ENCODE assay signal across 1 cellular context in the genomic region with DNA sequence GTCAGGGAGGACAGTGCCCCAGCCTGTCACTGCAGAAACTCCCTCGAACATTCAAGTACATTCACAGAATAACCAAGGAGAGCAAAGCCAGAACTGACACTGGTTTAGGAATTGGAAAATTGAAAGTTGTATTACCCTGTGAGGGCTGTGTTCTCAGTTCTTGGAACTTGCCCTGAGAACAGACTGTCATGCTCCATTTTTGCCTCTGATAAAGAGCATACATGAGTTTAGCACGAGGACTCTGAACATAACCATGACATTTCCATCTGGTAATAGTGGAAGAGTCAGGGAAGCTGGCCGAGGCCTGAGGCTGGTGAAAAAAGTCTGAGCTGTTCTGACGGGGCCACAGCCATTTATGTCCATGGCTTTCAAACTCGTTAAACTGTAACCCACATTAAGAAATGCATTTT.
TF ChIP-seq lines count a peak whose summit lies in the region.

No MANE protein-coding gene starts in this region.

TF ChIP-seq in K562, 482 proteins besides CTCF, POLR2A, EP300 and RAD21:
- TF ChIP-seq MCM7 (IDR thresholded peaks at IDR 0.05) (no peak), L3MBTL2 (IDR thresholded peaks at IDR 0.05) (peak; percentile 55; the same call in 1 of the 2 replicates), MGA (IDR thresholded peaks at IDR 0.05) (peak; percentile 64; the same call in 1 of the 2 replicates)
